18 cellular contexts compared by ENCODE assay signal in the genomic region with DNA sequence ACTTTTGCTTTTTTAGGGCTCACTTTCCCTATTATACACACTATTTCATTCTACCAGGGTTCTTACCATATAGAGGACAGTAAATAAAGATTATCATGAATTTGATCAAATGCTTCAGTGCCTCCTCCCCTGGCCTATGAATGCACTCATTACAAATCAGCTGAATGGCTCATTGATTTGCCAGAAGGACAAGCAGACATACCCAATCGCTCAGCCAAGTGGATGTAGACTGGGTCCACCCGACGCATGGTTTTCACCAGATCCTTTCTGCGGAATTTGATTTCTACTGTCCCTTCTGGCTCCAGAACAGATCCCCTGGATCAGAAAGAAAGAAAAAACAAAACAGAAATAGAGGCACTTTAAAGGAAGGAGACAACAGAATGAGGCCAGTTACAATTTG.
"Had no signal": no experiment of that assay in that cellular context is flagged by ENCODE, and none has a peak within 500 bp of the region (broad histone marks: within the 10 kb centered on the region; RNA-seq: fewer than 3 reads in every experiment).

No MANE protein-coding gene starts in this region.

- H3K4me1 Mint-ChIP-seq: activated CD4-positive, alpha-beta T cell treated with anti-CD3 and anti-CD28 coated beads, Interleukin-2, amount 10 ng/mL, durations not matched to agents 7 days and 5 days; activated T-helper 17 cell treated with anti-CD3 and anti-CD28 coated beads, Interleukin-2, amount 50 U/mL, for 72 hours had no signal

- DNase-seq: activated CD4-positive, alpha-beta T cell treated with anti-CD3 and anti-CD28 coated beads, Interleukin-2, amount 10 ng/mL, durations not matched to agents 7 days and 5 days; activated CD4-positive, CD25-positive, alpha-beta regulatory T cell; activated naive CD4-positive, alpha-beta T cell treated with anti-CD3 and anti-CD28 coated beads, Interleukin-2, amount 50 U/mL, for 16 hours; activated T-cell treated with anti-CD3 and anti-CD28 coated beads for 4 hours; amniotic stem cell; brain microvascular endothelial cell; cerebellar nuclear complex; dermis blood vessel endothelial cell; left ventricle myocardium inferior; right lobe of liver; SK-N-SH; stimulated activated CD4-positive, alpha-beta T cell treated with anti-CD3 and anti-CD28 coated beads, Interleukin-1b, Interleukin-23, amount 100 ng/mL, for 48 hours; stimulated activated naive CD4-positive, alpha-beta T cell; T-helper 17 cell had no signal

- H3K4me3 Mint-ChIP-seq: activated CD4-positive, alpha-beta T cell treated with anti-CD3 and anti-CD28 coated beads, Interleukin-2, amount 10 ng/mL, durations not matched to agents 7 days and 5 days; activated T-helper 17 cell treated with anti-CD3 and anti-CD28 coated beads, Interleukin-2, amount 50 U/mL, for 72 hours; T-helper 17 cell had no signal

- H3K9me3 ChIP-seq: left ventricle myocardium inferior, neutrophil, right lobe of liver, SK-N-SH, suprapubic skin had no signal

- H3K27ac ChIP-seq: brain microvascular endothelial cell, left ventricle myocardium inferior, neutrophil, right lobe of liver, suprapubic skin had no signal

- H3K36me3 ChIP-seq: neutrophil had no signal

- H3K27ac Mint-ChIP-seq: activated CD4-positive, alpha-beta T cell treated with anti-CD3 and anti-CD28 coated beads, Interleukin-2, amount 10 ng/mL, durations not matched to agents 7 days and 5 days; activated T-helper 17 cell treated with anti-CD3 and anti-CD28 coated beads, Interleukin-2, amount 50 U/mL, for 72 hours; T-helper 17 cell had no signal

- H3K9me3 Mint-ChIP-seq: activated CD4-positive, alpha-beta T cell treated with anti-CD3 and anti-CD28 coated beads, Interleukin-2, amount 10 ng/mL, durations not matched to agents 7 days and 5 days; activated T-helper 17 cell treated with anti-CD3 and anti-CD28 coated beads, Interleukin-2, amount 50 U/mL, for 72 hours had no signal

- H3K27me3 Mint-ChIP-seq: activated CD4-positive, alpha-beta T cell treated with anti-CD3 and anti-CD28 coated beads, Interleukin-2, amount 10 ng/mL, durations not matched to agents 7 days and 5 days; activated T-helper 17 cell treated with anti-CD3 and anti-CD28 coated beads, Interleukin-2, amount 50 U/mL, for 72 hours; progenitor cell of endocrine pancreas; T-helper 17 cell had no signal

- H3K4me3 ChIP-seq: left ventricle myocardium inferior, right lobe of liver, suprapubic skin had no signal
